ENCODE assay signal across 31 cellular contexts in genomic region chr19:13573268-13573667, GRCh38.
"Had no signal": no experiment of that assay in that cellular context is flagged by ENCODE, and none has a peak within 500 bp of the region (broad histone marks: within the 10 kb centered on the region; RNA-seq: fewer than 3 reads in every experiment).

No MANE protein-coding gene starts in this region.

- H3K4me3 Mint-ChIP-seq: activated CD4-positive, alpha-beta T cell treated with anti-CD3 and anti-CD28 coated beads for 36 hours; activated naive CD8-positive, alpha-beta T cell treated with anti-CD3 and anti-CD28 coated beads for 36 hours; activated T-cell treated with anti-CD3 and anti-CD28 coated beads, Interleukin-2, amount 50 U/mL, for 72 hours; brain; effector memory CD8-positive, alpha-beta T cell; natural killer cell treated with Interleukin-12 subunit alpha and Interleukin-12 subunit beta and Interleukin-15 and Interleukin-18, amount 100 ng/mL, for 72 hours; stimulated activated naive B cell treated with anti-CD40 and anti-IgM and Interleukin-4, amounts not matched to agents 10 μg/mL and 1 μg/mL and 100 μg/mL, for 72 hours; T-helper 2 cell treated with Interferon-gamma antibody and Interleukin-4, amounts not matched to agents 5 μg/mL and 100 μg/mL, for 36 hours had no signal

- H3K4me1 ChIP-seq: adrenal gland, heart left ventricle, left ventricle myocardium inferior, pancreas, psoas muscle, stomach, thyroid gland, upper lobe of left lung had no signal

- H3K27ac Mint-ChIP-seq: activated CD4-positive, alpha-beta T cell treated with anti-CD3 and anti-CD28 coated beads for 36 hours; activated naive CD8-positive, alpha-beta T cell treated with anti-CD3 and anti-CD28 coated beads for 36 hours; activated T-cell treated with anti-CD3 and anti-CD28 coated beads, Interleukin-2, amount 50 U/mL, for 72 hours; brain; effector memory CD8-positive, alpha-beta T cell; natural killer cell treated with Interleukin-12 subunit alpha and Interleukin-12 subunit beta and Interleukin-15 and Interleukin-18, amount 100 ng/mL, for 72 hours; stimulated activated naive B cell treated with anti-CD40 and anti-IgM and Interleukin-4, amounts not matched to agents 10 μg/mL and 1 μg/mL and 100 μg/mL, for 72 hours; T-helper 2 cell treated with Interferon-gamma antibody and Interleukin-4, amounts not matched to agents 5 μg/mL and 100 μg/mL, for 36 hours had no signal

- ATAC-seq: activated CD4-positive, alpha-beta T cell treated with anti-CD3 and anti-CD28 coated beads for 36 hours; activated T-cell treated with anti-CD3 and anti-CD28 coated beads, Interleukin-2, amount 50 U/mL, for 72 hours; effector memory CD8-positive, alpha-beta T cell; heart left ventricle; mucosa of descending colon; natural killer cell treated with Interleukin-12 subunit alpha and Interleukin-12 subunit beta and Interleukin-15 and Interleukin-18, amount 100 ng/mL, for 72 hours; pancreas; psoas muscle; stimulated activated naive B cell treated with anti-CD40 and anti-IgM and Interleukin-4, amounts not matched to agents 10 μg/mL and 1 μg/mL and 100 μg/mL, for 72 hours had no signal

- H3K4me3 ChIP-seq: adrenal gland, cardiac muscle cell, coronary artery, dorsolateral prefrontal cortex, heart left ventricle, left ventricle myocardium inferior, lung, mucosa of descending colon, pancreas, psoas muscle, stomach, thyroid gland, upper lobe of left lung had no signal

- H3K36me3 Mint-ChIP-seq: activated naive CD8-positive, alpha-beta T cell treated with anti-CD3 and anti-CD28 coated beads for 36 hours; natural killer cell treated with Interleukin-12 subunit alpha and Interleukin-12 subunit beta and Interleukin-15 and Interleukin-18, amount 100 ng/mL, for 72 hours had no signal

- H3K36me3 ChIP-seq: adrenal gland, cardiac muscle cell, heart left ventricle, left ventricle myocardium inferior, pancreas, stomach, thyroid gland, upper lobe of left lung had no signal

- H3K27ac ChIP-seq: adrenal gland, cardiac muscle cell, coronary artery, dorsolateral prefrontal cortex, heart left ventricle, left ventricle myocardium inferior, pancreas, psoas muscle, stomach, thyroid gland, upper lobe of left lung had no signal

- H3K9me3 ChIP-seq: adrenal gland, pancreas, thyroid gland had no signal

- DNase-seq: activated CD4-positive, alpha-beta T cell treated with anti-CD3 and anti-CD28 coated beads for 36 hours; activated CD4-positive, alpha-beta T cell treated with anti-CD3 and anti-CD28 coated beads, Interleukin-2, amount 50 U/mL, for 4 hours; activated CD4-positive, CD25-positive, alpha-beta regulatory T cell; activated effector memory CD4-positive, alpha-beta T cell treated with Interleukin-2 at 50 U/mL for 16 hours; activated naive CD4-positive, alpha-beta T cell treated with Interleukin-2 at 50 U/mL for 16 hours; activated naive CD8-positive, alpha-beta T cell treated with anti-CD3 and anti-CD28 coated beads for 36 hours; activated T-cell treated with anti-CD3 and anti-CD28 coated beads for 4 hours; activated T-cell treated with anti-CD3 and anti-CD28 coated beads, Interleukin-2, amount 50 U/mL, for 72 hours; adrenal gland; aorta; cerebellar nuclear complex; effector memory CD8-positive, alpha-beta T cell; heart left ventricle; hypothalamus; left ventricle myocardium inferior; mucosa of descending colon; pancreas; psoas muscle; stimulated activated CD4-positive, alpha-beta T cell treated with anti-CD3 and anti-CD28 coated beads, Interleukin-15, amount 100 ng/mL, for 24 hours; stimulated activated CD4-positive, alpha-beta T cell treated with anti-CD3 and anti-CD28 coated beads, Interleukin-2, amount 100 ng/mL, for 24 hours; stimulated activated naive B cell treated with anti-CD40 and anti-IgM and Interleukin-4, amounts not matched to agents 10 μg/mL and 1 μg/mL and 100 μg/mL, for 72 hours; stomach; thyroid gland; upper lobe of left lung had no signal

- H3K4me1 Mint-ChIP-seq: activated CD4-positive, alpha-beta T cell treated with anti-CD3 and anti-CD28 coated beads for 36 hours; activated naive CD8-positive, alpha-beta T cell treated with anti-CD3 and anti-CD28 coated beads for 36 hours; brain; stimulated activated naive B cell treated with anti-CD40 and anti-IgM and Interleukin-4, amounts not matched to agents 10 μg/mL and 1 μg/mL and 100 μg/mL, for 72 hours had no signal

- H3K27me3 ChIP-seq: adrenal gland, cardiac muscle cell, dorsolateral prefrontal cortex, pancreas, thyroid gland, upper lobe of left lung had no signal
